In the genomic region with DNA sequence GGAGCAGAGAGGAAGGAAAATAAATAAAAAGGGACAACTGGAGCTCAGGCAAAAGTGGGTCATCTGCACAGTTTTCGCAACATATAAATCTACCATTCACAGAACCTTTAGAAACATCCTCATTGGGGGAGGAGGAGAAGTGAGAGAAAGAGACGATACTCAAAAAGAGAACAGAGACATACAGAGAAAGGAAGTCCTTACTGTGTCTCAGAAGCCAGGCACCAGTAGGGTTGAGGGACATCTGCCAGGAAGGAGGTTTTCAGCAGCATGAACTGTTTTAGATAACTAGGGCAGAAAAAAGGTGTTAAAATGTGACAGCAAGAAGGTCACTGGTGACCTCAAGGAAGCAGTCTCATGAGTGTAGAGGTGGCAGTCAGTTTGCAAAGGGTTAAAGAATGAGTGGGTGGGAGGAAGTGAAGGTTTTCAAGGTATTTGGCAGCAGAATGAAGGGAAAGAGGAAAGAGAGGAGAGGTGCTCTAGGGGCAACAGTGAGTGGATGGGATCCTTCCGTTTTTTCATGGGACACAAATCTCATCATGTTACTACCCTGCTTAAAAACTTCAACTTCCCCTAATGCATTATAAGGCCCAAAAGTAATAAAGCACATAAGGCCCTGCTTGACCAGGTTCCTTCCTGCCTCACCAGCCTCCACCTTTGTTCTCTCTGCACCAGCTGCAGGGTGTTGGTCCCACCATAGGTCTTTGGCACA, we compare ENCODE assay signal across 9 cellular contexts. TPM values are rescaled to one million over a fixed set of nuclear protein-coding genes. Genes with fewer than 3 reads are reported as not detected.
DNase-seq lines count a peak whose midpoint lies in the region; ATAC-seq, FAIRE-seq and TF ChIP-seq lines count a peak whose summit lies in the region.
"Had no signal": no experiment of that assay in that cellular context is flagged by ENCODE, and none has a peak within 500 bp of the region (broad histone marks: within the 10 kb centered on the region; RNA-seq: fewer than 3 reads in every experiment).

No MANE protein-coding gene starts in this region.

- peak; percentile 71 for DNase-seq in activated CD8-positive, alpha-beta memory T cell treated with anti-CD3 and anti-CD28 coated beads, Interleukin-2, amount 10 ng/mL, durations not matched to agents 7 days and 5 days
- DNase-seq in activated CD8-positive, alpha-beta memory T cell treated with anti-CD3 and anti-CD28 coated beads, Interleukin-2, amount 50 U/mL, for 4 hours, result no peak
- DNase-seq in keratinocyte (ENCODE audit: low read depth, low spot score) (no peak), NCI-H1930 (lab: John Stamatoyannopoulos, UW) (no peak), NCI-H2196 treated with DMSO at 0.1 percent for 48 hours (lab: John Stamatoyannopoulos, UW; ENCODE audit: unreplicated experiment) (no peak), D721Med (ENCODE audit: insufficient read length, low spot score) (no peak)

- CTCF ChIA-PET in activated CD8-positive, alpha-beta memory T cell treated with anti-CD3 and anti-CD28 coated beads, Interleukin-2, amount 10 ng/mL, durations not matched to agents 7 days and 5 days (lab: Charles Lee), result no interaction called here

- H3K36me3 ChIP-seq in OCI-LY3 (replicated peaks; ENCODE audit: low read depth, low read length) (no peaks in the 10 kb centered on the region), keratinocyte (ENCODE audit: control insufficient read depth in 2 of 2, extremely low read depth in 1 of 2, insufficient read depth in 2 of 2, low read length in 2 of 2) (no peaks in the 10 kb centered on the region)

- peak; percentile 80 for ATAC-seq in activated CD8-positive, alpha-beta memory T cell treated with anti-CD3 and anti-CD28 coated beads, Interleukin-2, amount 10 ng/mL, durations not matched to agents 7 days and 5 days
- peak; percentile 90 for ATAC-seq in HG02798 (IDR thresholded peaks at IDR 0.05; ENCODE audit: poor library complexity, unreplicated experiment)

- no peak overlapping the region for H3K4me3 Mint-ChIP-seq in activated CD8-positive, alpha-beta memory T cell treated with anti-CD3 and anti-CD28 coated beads, Interleukin-2, amount 10 ng/mL, durations not matched to agents 7 days and 5 days

- no peak overlapping the region for H2AFZ ChIP-seq in OCI-LY3 (ENCODE audit: low read depth, low read length)
- no peak overlapping the region for H2AFZ ChIP-seq in keratinocyte (ENCODE audit: control insufficient read depth, low read length)

- H3K79me2 ChIP-seq in OCI-LY3 (ENCODE audit: low read length), result peaks cover 86% of the 10 kb centered on the region
- peaks cover 65% of the 10 kb centered on the region for H3K79me2 ChIP-seq in keratinocyte (ENCODE audit: control insufficient read depth, insufficient read depth, low read length)

- H3K27me3 ChIP-seq in OCI-LY3 (ENCODE audit: low read depth, low read length), result no peaks in the 10 kb centered on the region
- no peaks in the 10 kb centered on the region for H3K27me3 ChIP-seq in keratinocyte (ENCODE audit: control insufficient read depth, extremely low read depth, insufficient read depth, low read length)

- H3K36me3 Mint-ChIP-seq in activated CD8-positive, alpha-beta memory T cell treated with anti-CD3 and anti-CD28 coated beads, Interleukin-2, amount 10 ng/mL, durations not matched to agents 7 days and 5 days, result peaks cover 7% of the 10 kb centered on the region

- H3K4me3 ChIP-seq in OCI-LY3 (ENCODE audit: low read length) (peak overlapping the region; percentile 72), keratinocyte (ENCODE audit: control insufficient read depth in 2 of 3, extremely low read depth in 1 of 3, insufficient read depth in 2 of 3, low read depth in 1 of 3, low read length in 3 of 3) (no peak overlapping the region)

- H3K9ac ChIP-seq in OCI-LY3 (ENCODE audit: low read length), result peak overlapping the region; percentile 76
- no peak overlapping the region for H3K9ac ChIP-seq in keratinocyte (ENCODE audit: control insufficient read depth, extremely low read depth, insufficient read depth, low read length)

- TF ChIP-seq CTCF in OCI-LY3 (IDR thresholded peaks at IDR 0.05; ENCODE audit: low read depth, low read length) (no peak), keratinocyte (optimal IDR thresholded peaks at IDR 0.05 in 1 of 3, IDR thresholded peaks at IDR 0.05 in 1 of 3, conservative IDR thresholded peaks at IDR 0.05 in 1 of 3; ENCODE audit: extremely low read depth in 1 of 3, insufficient read depth in 2 of 3, low read length in 3 of 3) (no peak), D721Med (IDR thresholded peaks at IDR 0.05; ENCODE audit: insufficient read depth, missing control alignments) (no peak)

- H4K20me1 ChIP-seq in OCI-LY3 (ENCODE audit: insufficient read depth, low read length) (peaks cover 40% of the 10 kb centered on the region), keratinocyte (ENCODE audit: control insufficient read depth, extremely low read depth, insufficient read depth, low read length) (no peaks in the 10 kb centered on the region)

- H3K9me1 ChIP-seq in keratinocyte (ENCODE audit: control insufficient read depth, extremely low read depth, insufficient read depth, low read length), result no peaks in the 10 kb centered on the region

- H3K27ac Mint-ChIP-seq in activated CD8-positive, alpha-beta memory T cell treated with anti-CD3 and anti-CD28 coated beads, Interleukin-2, amount 10 ng/mL, durations not matched to agents 7 days and 5 days, result no peak overlapping the region

- peaks cover 51% of the 10 kb centered on the region for H3K4me1 Mint-ChIP-seq in activated CD8-positive, alpha-beta memory T cell treated with anti-CD3 and anti-CD28 coated beads, Interleukin-2, amount 10 ng/mL, durations not matched to agents 7 days and 5 days

- H3K4me2 ChIP-seq in OCI-LY3 (ENCODE audit: low read length) (peak overlapping the region; percentile 98), keratinocyte (ENCODE audit: control insufficient read depth, extremely low read depth, insufficient read depth, low read depth, low read length) (no peak overlapping the region)

- H3K9me3 ChIP-seq in OCI-LY3 (ENCODE audit: insufficient read depth, low read length), result no peaks in the 10 kb centered on the region
- no peaks in the 10 kb centered on the region for H3K9me3 ChIP-seq in keratinocyte (ENCODE audit: control insufficient read depth, low read depth, low read length)

- H3K27me3 Mint-ChIP-seq in activated CD8-positive, alpha-beta memory T cell treated with anti-CD3 and anti-CD28 coated beads, Interleukin-2, amount 10 ng/mL, durations not matched to agents 7 days and 5 days, result no peaks in the 10 kb centered on the region

- no peaks in the 10 kb centered on the region for H3K9me3 Mint-ChIP-seq in activated CD8-positive, alpha-beta memory T cell treated with anti-CD3 and anti-CD28 coated beads, Interleukin-2, amount 10 ng/mL, durations not matched to agents 7 days and 5 days (ENCODE audit: low read depth)

- FAIRE-seq in keratinocyte (lab: Jason Lieb, UNC) (no peak), D721Med (lab: Jason Lieb, UNC) (no peak)
- FAIRE-seq: TTC549 had no signal

- dilution Hi-C loops in keratinocyte (cut with MboI; ENCODE audit: extremely low pct_ligation_motif_present, low sequenced_read_pairs), result no loop called here

- H3K27ac ChIP-seq in OCI-LY3 (ENCODE audit: low read length), result peak overlapping the region; percentile 99
- peak overlapping the region; percentile 22 for H3K27ac ChIP-seq in keratinocyte (ENCODE audit: control insufficient read depth, insufficient read depth, low read length)

- peaks cover 88% of the 10 kb centered on the region for H3K4me1 ChIP-seq in OCI-LY3 (ENCODE audit: low read length)
- H3K4me1 ChIP-seq in keratinocyte (ENCODE audit: control insufficient read depth, extremely low read depth, insufficient read depth, low read length), result peaks cover 25% of the 10 kb centered on the region

RNA-seq across cellular contexts. Expression of gene JAK1, which starts 9.5 kb away (rescaled TPM):
- total RNA-seq in activated CD8-positive, alpha-beta memory T cell treated with anti-CD3 and anti-CD28 coated beads, Interleukin-2, amount 10 ng/mL, durations not matched to agents 7 days and 5 days, result 100 to 1,000 TPM; 166 to 173 TPM
- polyA plus RNA-seq in keratinocyte, result 46.5 to 56.3 TPM (median 50.9 TPM) in 3 replicates
- 67.9 TPM for polyA plus RNA-seq in keratinocyte (2011; ENCODE audit: low read depth)
- 48.3 and 75.7 TPM in 2 replicates for polyA plus RNA-seq in keratinocyte (2011; cell fraction: cytosol; rRNA removed)
- polyA plus RNA-seq in keratinocyte (2011; cell fraction: nucleus; rRNA removed), result 85.0 and 98.9 TPM in 2 replicates
- polyA plus RNA-seq in keratinocyte (2012; ENCODE audit: low replicate concordance), result 35.1 and 48.7 TPM in 2 replicates
- polyA minus RNA-seq in keratinocyte, result 50.8 to 79.5 TPM (median 74.4 TPM) in 3 replicates
- 48.9 TPM for polyA minus RNA-seq in keratinocyte (2011; cell fraction: cytosol; rRNA and poly(A)+ RNA removed)
- 52.1 and 101 TPM in 2 replicates for polyA minus RNA-seq in keratinocyte (2011; cell fraction: nucleus; rRNA and poly(A)+ RNA removed)
